9 cellular contexts compared by ENCODE assay signal in genomic region chr21:41777934-41778815, GRCh38. TPM values are rescaled to one million over a fixed set of nuclear protein-coding genes. Genes with fewer than 3 reads are reported as not detected.
DNase-seq lines count a peak whose midpoint lies in the region; ATAC-seq and TF ChIP-seq lines count a peak whose summit lies in the region.
"Had no signal": no experiment of that assay in that cellular context is flagged by ENCODE, and none has a peak within 500 bp of the region (broad histone marks: within the 10 kb centered on the region; RNA-seq: fewer than 3 reads in every experiment).

No MANE protein-coding gene starts in this region.

- ATAC-seq in HG02970 (IDR thresholded peaks at IDR 0.05; ENCODE audit: low FRiP score, unreplicated experiment) (no peak), HG02623 (IDR thresholded peaks at IDR 0.05; ENCODE audit: unreplicated experiment) (no peak), HG03039 (IDR thresholded peaks at IDR 0.05; ENCODE audit: unreplicated experiment) (no peak)

- H3K4me1 ChIP-seq in Peyer's patch (peaks cover 0 to 12% (median 0%) of the 10 kb centered on the region in 4 donors), esophagus (ENCODE audit: control insufficient read depth in 2 of 2, insufficient read depth in 2 of 2, low read length in 1 of 2) (peaks cover 0 to 15% of the 10 kb centered on the region in 2 donors)

- H3K4me3 ChIP-seq in Peyer's patch = no peak overlapping the region
- no peak overlapping the region for H3K4me3 ChIP-seq in esophagus (ENCODE audit: low read depth in 1 of 2, low read length in 2 of 2)

- H3K36me3 ChIP-seq in Peyer's patch (no peaks in the 10 kb centered on the region), esophagus (ENCODE audit: control insufficient read depth in 2 of 2, insufficient read depth in 2 of 2, low read length in 1 of 2) (no peaks in the 10 kb centered on the region)

- 14 to 28% methylated on average over 43 to 45 of the region's 45 CpGs for WGBS in esophagus, 2 donors

- DNase-seq in DMS53 treated with DMSO at 0.1 percent for 48 hours (lab: John Stamatoyannopoulos, UW; ENCODE audit: unreplicated experiment) (peak; percentile 62), HS-27A (ENCODE audit: low read depth) (peak; percentile 31), Peyer's patch (peak; percentile 25 to 92 (median 90)), midbrain (lab: John Stamatoyannopoulos, UW) (peak; percentile 73)

- no peak for TF ChIP-seq POLR2A in Peyer's patch (IDR thresholded peaks at IDR 0.05)

- H3K27ac ChIP-seq in Peyer's patch = no peak overlapping the region
- peak overlapping the region; percentile 76 to 86 for H3K27ac ChIP-seq in esophagus (ENCODE audit: low read depth in 2 of 2, low read length in 1 of 2)

- H3K27me3 ChIP-seq in Peyer's patch (no peaks in the 10 kb centered on the region), esophagus (ENCODE audit: control insufficient read depth in 1 of 2, insufficient read depth in 2 of 2, low read length in 2 of 2) (no peaks in the 10 kb centered on the region)

- TF ChIP-seq CTCF in Peyer's patch (IDR thresholded peaks at IDR 0.05) = peak; percentile 11 to 92 (median 78)

- H3K9me3 ChIP-seq in Peyer's patch (no peaks in the 10 kb centered on the region), esophagus (ENCODE audit: control insufficient read depth in 2 of 2, insufficient read depth in 1 of 2, low read depth in 1 of 2, low read length in 1 of 2) (no peaks in the 10 kb centered on the region)

RNA-seq across cellular contexts. Expression of gene RIPK4, which starts 11.3 kb away (rescaled TPM):
- total RNA-seq in Peyer's patch = 10 to 100 TPM in 3 of 4 donors, 1 to 10 TPM in 1; 5.0 to 62.5 (median 31.3) TPM
- 10 to 100 TPM; 51.7 to 72.4 TPM for polyA plus RNA-seq in esophagus
- total RNA-seq: temporal lobe had no signal

Comparison
In these comparisons a context has a peak if more than half of its experiments do, and no peak if none do; other contexts are left out.
1. DNase-seq: peak in every context shown above with its lines; median percentile 90 in Peyer's patch; 73 in midbrain; 62 in DMS53 treated with DMSO at 0.1 percent for 48 hours; 31 in HS-27A.
2. H3K27ac ChIP-seq: peak in esophagus (2 of 2); none in Peyer's patch (0 of 4).